Comparison of ENCODE assay signal across 9 cellular contexts in genomic region chr16:30637952-30638351, GRCh38. TPM values are rescaled to one million over a fixed set of nuclear protein-coding genes. Genes with fewer than 3 reads are reported as not detected.
DNase-seq lines count a peak whose midpoint lies in the region; ATAC-seq, FAIRE-seq and TF ChIP-seq lines count a peak whose summit lies in the region.
"Had no signal": no experiment of that assay in that cellular context is flagged by ENCODE, and none has a peak within 500 bp of the region (broad histone marks: within the 10 kb centered on the region; RNA-seq: fewer than 3 reads in every experiment).

No MANE protein-coding gene starts in this region.

- H3K4me1 ChIP-seq in A549 (peaks cover 6% of the 10 kb centered on the region; the same call in 1 of the 3 replicates), body of pancreas (peaks cover 19% of the 10 kb centered on the region), psoas muscle (peaks cover 16% of the 10 kb centered on the region)

- FAIRE-seq in A549 (lab: Jason Lieb, UNC), result no peak
- FAIRE-seq: colon had no signal

- ATAC-seq in A549 (peak; percentile 54 to 73), body of pancreas (no peak), psoas muscle (no peak), GM19023 (IDR thresholded peaks at IDR 0.05; ENCODE audit: unreplicated experiment) (no peak)

- POLR2A ChIA-PET in A549 (lab: Yijun Ruan, JAX), result interaction anchor here (0.6 to 1.0 kb wide), 2 partner anchors 196 to 228 kb away, joined by 3 to 4 read pairs; no protein-coding TSS in a partner anchor

- DNase-seq in A549 (ENCODE audit: low read depth in 1 of 2, low spot score in 1 of 2) (peak; percentile 42 to 82), NCI-H2196 treated with DMSO at 0.1 percent for 48 hours (lab: John Stamatoyannopoulos, UW; ENCODE audit: unreplicated experiment) (peak; percentile 29), body of pancreas (no peak), psoas muscle (no peak), occipital lobe (lab: John Stamatoyannopoulos, UW) (no peak), coronary artery (ENCODE audit: low spot score) (no peak)

- no peak for TF ChIP-seq EP300 in A549 (IDR thresholded peaks at IDR 0.05)

- TF ChIP-seq CTCF in A549 (IDR thresholded peaks at IDR 0.05) (peak; percentile 57), GM12872 (IDR thresholded peaks at IDR 0.05; ENCODE audit: insufficient read depth, low read depth, low read length) (peak; percentile 69), body of pancreas (IDR thresholded peaks at IDR 0.05) (peak in 4 of 7 experiments; percentile 11 to 21 (median 20)), psoas muscle (IDR thresholded peaks at IDR 0.05) (peak; percentile 5), coronary artery (IDR thresholded peaks at IDR 0.05) (no peak)

- peak; percentile 62 to 77 for TF ChIP-seq RAD21 in A549 (conservative IDR thresholded peaks at IDR 0.05 in 1 of 2, IDR thresholded peaks at IDR 0.05 in 1 of 2)

- no peaks in the 10 kb centered on the region for H3K27me3 ChIP-seq in body of pancreas
- no peaks in the 10 kb centered on the region for H3K27me3 ChIP-seq in psoas muscle (ENCODE audit: insufficient read depth in 3 of 3, low read length in 2 of 3)

- H3K36me3 ChIP-seq in body of pancreas (replicated peaks in 1 of 2; ENCODE audit: insufficient read depth in 1 of 2, low read depth in 2 of 2) (no peaks in the 10 kb centered on the region), psoas muscle (ENCODE audit: insufficient read depth in 1 of 2, low read depth in 1 of 2) (no peaks in the 10 kb centered on the region)

- intact Hi-C loops in body of pancreas (cut with DNase I) (no loop called here), psoas muscle (cut with DNase I) (loop anchor here in 1 of 2 donors (10.0 kb wide), 2 partner anchors 103 to 193 kb away; partner anchors contain the start of genes SEPHS2 and ZNF747)

- TF ChIP-seq POLR2A in A549 (IDR thresholded peaks at IDR 0.05; ENCODE audit: low read length) (no peak), body of pancreas (IDR thresholded peaks at IDR 0.05) (no peak)

- WGBS in A549 (ENCODE audit: missing lambda C conversion rate), result 4% methylated on average over 1 of the region's 1 CpG
- WGBS in body of pancreas, 2 donors, result 0 to 14% methylated on average over 1 of the region's 1 CpG
- WGBS in psoas muscle, 3 donors, result 6 to 12% (median 9%) methylated on average over 1 of the region's 1 CpG

- H3K9me3 ChIP-seq in A549, result no peaks in the 10 kb centered on the region
- H3K9me3 ChIP-seq in body of pancreas, result no peaks in the 10 kb centered on the region
- no peaks in the 10 kb centered on the region for H3K9me3 ChIP-seq in psoas muscle

- H3K4me3 ChIP-seq in A549, result no peak overlapping the region
- H3K4me3 ChIP-seq in body of pancreas, result no peak overlapping the region
- H3K4me3 ChIP-seq in psoas muscle, result no peak overlapping the region
- no peak overlapping the region for H3K4me3 ChIP-seq in coronary artery

- H3K27ac ChIP-seq in A549 (no peak overlapping the region), body of pancreas (no peak overlapping the region), psoas muscle (no peak overlapping the region), coronary artery (no peak overlapping the region)

- H3K4me2 ChIP-seq in A549, result no peak overlapping the region

- CTCF ChIA-PET in A549 (lab: Yijun Ruan, JAX), result interaction anchor here (0.8 to 6.2 kb wide), 10 partner anchors 9 to 546 kb away, joined by 3 to 26 read pairs (median 4); partner anchors contain the start of genes DCTPP1, PRR14 and TBX6

TF ChIP-seq in A549, 52 proteins besides CTCF, POLR2A, EP300 and RAD21:
- TF ChIP-seq CEBPB (IDR thresholded peaks at IDR 0.05) (0 out of 4 replicates have a peak, but pooled peaks of 1 of the 2 experiments have one; percentile 22), ZSCAN20 (CRISPR knock-in tag; IDR thresholded peaks at IDR 0.05) (no peak), SMC3 (IDR thresholded peaks at IDR 0.05) (peak; percentile 28; the same call in 1 of the 3 replicates), BCL3 (IDR thresholded peaks at IDR 0.05) (no peak), ELK1 (IDR thresholded peaks at IDR 0.05; ENCODE audit: low read depth, low read length) (no peak)

RNA-seq across cellular contexts. Expression of gene PRR14, which starts 12.8 kb away (rescaled TPM):
- polyA plus RNA-seq in A549 (2011; rRNA removed), result 6.3 and 8.4 TPM in 2 replicates
- 11.7 and 14.9 TPM in 2 replicates for polyA plus RNA-seq in A549 (2012; cell fraction: cytosol; rRNA removed)
- polyA plus RNA-seq in A549 (2012; cell fraction: nucleus; rRNA removed), result 38.4 and 39.3 TPM in 2 replicates
- polyA plus RNA-seq in A549 (2017; fragmentation: RNase III; extraction: RNeasy Plus Mini Kit Qiagen cat#74134 plus additional on column Dnase treatment), result 16.2 to 19.2 TPM (median 18.2 TPM) in 3 replicates
- 2.4 and 5.7 TPM in 2 replicates for polyA minus RNA-seq in A549 (2011; rRNA and poly(A)+ RNA removed)
- 10 to 100 TPM; 20.5 to 65.6 TPM for total RNA-seq in body of pancreas
- 10 to 100 TPM; 13.4 to 26.4 (median 15.9) TPM for total RNA-seq in psoas muscle
- polyA plus RNA-seq in psoas muscle, result 10 to 100 TPM; 23.8 to 26.8 (median 25.5) TPM
- total RNA-seq in occipital lobe, result 9.2 TPM

RNA-seq across cellular contexts. Expression of gene FBRS, which starts 20.3 kb away (rescaled TPM):
- polyA plus RNA-seq in A549 (2011; rRNA removed) (5.9 and 8.1 TPM in 2 replicates), A549 (2017; fragmentation: RNase III; extraction: RNeasy Plus Mini Kit Qiagen cat#74134 plus additional on column Dnase treatment) (29.0 to 34.8 TPM (median 33.3 TPM) in 3 replicates), psoas muscle (10 to 100 TPM; 24.8 to 35.5 (median 29.3) TPM)
- polyA plus RNA-seq in A549 (2012; cell fraction: cytosol; rRNA removed), result 10.4 and 14.6 TPM in 2 replicates
- 34.8 and 43.0 TPM in 2 replicates for polyA plus RNA-seq in A549 (2012; cell fraction: nucleus; rRNA removed)
- polyA minus RNA-seq in A549 (2011; rRNA and poly(A)+ RNA removed), result 17.2 and 17.3 TPM in 2 replicates
- total RNA-seq in body of pancreas (10 to 100 TPM; 20.8 to 76.8 TPM), psoas muscle (10 to 100 TPM; 31.2 to 58.5 (median 38.6) TPM), occipital lobe (11.5 TPM)

RNA-seq across cellular contexts. Expression of gene ZNF689, which starts 27.8 kb away (rescaled TPM):
- 6.8 and 7.1 TPM in 2 replicates for polyA plus RNA-seq in A549 (2011; rRNA removed)
- polyA plus RNA-seq in A549 (2012; cell fraction: cytosol; rRNA removed), result 4.9 and 8.9 TPM in 2 replicates
- polyA plus RNA-seq in A549 (2012; cell fraction: nucleus; rRNA removed), result 9.3 and 12.7 TPM in 2 replicates
- polyA plus RNA-seq in A549 (2017; fragmentation: RNase III; extraction: RNeasy Plus Mini Kit Qiagen cat#74134 plus additional on column Dnase treatment), result 6.5 to 7.4 TPM (median 7.0 TPM) in 3 replicates
- polyA minus RNA-seq in A549 (2011; rRNA and poly(A)+ RNA removed), result 7.9 and 11.1 TPM in 2 replicates
- 1 to 10 TPM; 4.6 to 7.0 TPM for total RNA-seq in body of pancreas
- total RNA-seq in psoas muscle, result 1 to 10 TPM; 3.4 to 9.6 (median 5.8) TPM
- polyA plus RNA-seq in psoas muscle, result 1 to 10 TPM; 3.6 to 6.1 (median 5.4) TPM
- total RNA-seq in occipital lobe, result 8.9 TPM

RNA-seq across cellular contexts. Expression of gene ZNF785, which starts 52.5 kb away (rescaled TPM):
- not detected in 2 replicates for polyA plus RNA-seq in A549 (2011; rRNA removed)
- not detected in 2 replicates for polyA plus RNA-seq in A549 (2012; cell fraction: cytosol; rRNA removed)
- not detected in 2 replicates for polyA plus RNA-seq in A549 (2012; cell fraction: nucleus; rRNA removed)
- not detected in 3 replicates for polyA plus RNA-seq in A549 (2017; fragmentation: RNase III; extraction: RNeasy Plus Mini Kit Qiagen cat#74134 plus additional on column Dnase treatment)
- polyA minus RNA-seq in A549 (2011; rRNA and poly(A)+ RNA removed), result not detected in 2 replicates
- total RNA-seq in body of pancreas, result 10 to 100 TPM; 10.9 to 16.1 TPM
- 1 to 10 TPM; 3.4 to 5.4 (median 3.9) TPM for total RNA-seq in psoas muscle
- polyA plus RNA-seq in psoas muscle, result 1 to 10 TPM; 1.3 to 2.8 (median 1.5) TPM
- 16.1 TPM for total RNA-seq in occipital lobe

Comparison
In these comparisons a context has a peak if more than half of its experiments do, and no peak if none do; other contexts are left out.
1. ATAC-seq: peak in A549 (2 of 2); none in body of pancreas (single experiment), psoas muscle (0 of 4) and GM19023 (single experiment).
2. DNase-seq: peak in A549 (2 of 2) and NCI-H2196 treated with DMSO at 0.1 percent for 48 hours (single experiment); none in body of pancreas (0 of 4), psoas muscle (0 of 2), occipital lobe (single experiment) and coronary artery (single experiment).